32 cellular contexts compared by ENCODE assay signal in genomic region chr7:1287629-1288225, GRCh38. TPM values are rescaled to one million over a fixed set of nuclear protein-coding genes. Genes with fewer than 3 reads are reported as not detected.
"Had no signal": no experiment of that assay in that cellular context is flagged by ENCODE, and none has a peak within 500 bp of the region (broad histone marks: within the 10 kb centered on the region; RNA-seq: fewer than 3 reads in every experiment).

No MANE protein-coding gene starts in this region.

- H3K4me3 ChIP-seq: adrenal gland, heart left ventricle, lung, sigmoid colon, stomach, thyroid gland, upper lobe of right lung had no signal

- H3K9me3 ChIP-seq: adrenal gland, heart left ventricle, sigmoid colon, stomach, thyroid gland, upper lobe of right lung had no signal

- ATAC-seq: esophagus mucosa; heart left ventricle; left lobe of liver; naive thymus-derived CD8-positive, alpha-beta T cell; stimulated activated naive B cell treated with anti-CD40 and anti-IgM and Interleukin-4, amounts not matched to agents 10 μg/mL and 1 μg/mL and 100 μg/mL, for 72 hours; upper lobe of right lung had no signal

- H3K27ac ChIP-seq: adrenal gland, brain microvascular endothelial cell, heart left ventricle, sigmoid colon, stomach, thyroid gland, upper lobe of right lung, VCaP had no signal

- H3K4me3 Mint-ChIP-seq: activated naive CD4-positive, alpha-beta T cell treated with anti-CD3 and anti-CD28 coated beads for 36 hours; activated naive CD8-positive, alpha-beta T cell treated with anti-CD3 and anti-CD28 coated beads for 36 hours; immature natural killer cell; naive thymus-derived CD8-positive, alpha-beta T cell; stimulated activated naive B cell treated with anti-CD40 and anti-IgM and Interleukin-4, amounts not matched to agents 10 μg/mL and 1 μg/mL and 100 μg/mL, for 72 hours had no signal

- H3K36me3 Mint-ChIP-seq: activated naive CD8-positive, alpha-beta T cell treated with anti-CD3 and anti-CD28 coated beads for 36 hours; immature natural killer cell; naive thymus-derived CD8-positive, alpha-beta T cell had no signal

- H3K36me3 ChIP-seq: adrenal gland, brain microvascular endothelial cell, heart left ventricle, sigmoid colon, stomach, thyroid gland, upper lobe of right lung had no signal

- H3K9me3 Mint-ChIP-seq: activated naive CD4-positive, alpha-beta T cell treated with anti-CD3 and anti-CD28 coated beads for 36 hours; activated naive CD8-positive, alpha-beta T cell treated with anti-CD3 and anti-CD28 coated beads for 36 hours; immature natural killer cell; stimulated activated naive B cell treated with anti-CD40 and anti-IgM and Interleukin-4, amounts not matched to agents 10 μg/mL and 1 μg/mL and 100 μg/mL, for 72 hours had no signal

- H3K27ac Mint-ChIP-seq: activated naive CD4-positive, alpha-beta T cell treated with anti-CD3 and anti-CD28 coated beads for 36 hours; activated naive CD8-positive, alpha-beta T cell treated with anti-CD3 and anti-CD28 coated beads for 36 hours; immature natural killer cell; naive thymus-derived CD8-positive, alpha-beta T cell; progenitor cell of endocrine pancreas; stimulated activated naive B cell treated with anti-CD40 and anti-IgM and Interleukin-4, amounts not matched to agents 10 μg/mL and 1 μg/mL and 100 μg/mL, for 72 hours had no signal

- H3K4me1 ChIP-seq: adrenal gland had no signal

- DNase-seq: activated CD4-positive, alpha-beta T cell treated with anti-CD3 and anti-CD28 coated beads for 4 hours; activated CD4-positive, alpha-beta T cell treated with anti-CD3 and anti-CD28 coated beads, Interleukin-2, amount 50 U/mL, for 4 hours; activated CD8-positive, alpha-beta memory T cell treated with anti-CD3 and anti-CD28 coated beads for 24 hours; activated effector memory CD4-positive, alpha-beta T cell treated with Interleukin-2 at 50 U/mL for 16 hours; activated naive CD4-positive, alpha-beta T cell treated with anti-CD3 and anti-CD28 coated beads for 36 hours; activated naive CD8-positive, alpha-beta T cell treated with anti-CD3 and anti-CD28 coated beads for 36 hours; adrenal gland; brain microvascular endothelial cell; foreskin fibroblast; immature natural killer cell; sigmoid colon; small intestine; stimulated activated CD4-positive, alpha-beta T cell treated with anti-CD3 and anti-CD28 coated beads, Interleukin-1b, Interleukin-23, amount 100 ng/mL, for 48 hours; stimulated activated CD4-positive, alpha-beta T cell treated with anti-CD3 and anti-CD28 coated beads, Interleukin-4, amount 100 ng/mL, for 4 hours; stimulated activated CD8-positive, alpha-beta memory T cell treated with anti-CD3 and anti-CD28 coated beads, Interleukin-4, amount 100 ng/mL, for 48 hours; stimulated activated naive B cell treated with anti-CD40 and anti-IgM and Interleukin-4, amounts not matched to agents 10 μg/mL and 1 μg/mL and 100 μg/mL, for 72 hours; stomach; thyroid gland; upper lobe of right lung had no signal

- H3K27me3 ChIP-seq: thyroid gland had no signal

RNA-seq across cellular contexts. Expression of gene UNCX, which starts 55.1 kb away (rescaled TPM):
- total RNA-seq: activated naive CD4-positive, alpha-beta T cell treated with anti-CD3 and anti-CD28 coated beads for 36 hours; activated naive CD8-positive, alpha-beta T cell treated with anti-CD3 and anti-CD28 coated beads for 36 hours; adrenal gland; astrocyte; cardiac septum; esophagus mucosa; heart left ventricle; left lobe of liver; lung; mesenteric fat pad; naive thymus-derived CD8-positive, alpha-beta T cell; osteoblast; progenitor cell of endocrine pancreas; renal cortical epithelial cell; sigmoid colon; stomach; T-helper 1 cell treated with Interleukin-12 subunit alpha and Interleukin-12 subunit beta and Interleukin-4 antibody, amounts not matched to agents 30 ng/mL and 1 ng/mL, for 36 hours; thyroid gland; upper lobe of right lung had no signal
- polyA plus RNA-seq: adrenal gland; heart left ventricle; immature natural killer cell; lung; naive thymus-derived CD8-positive, alpha-beta T cell; sigmoid colon; small intestine; stomach had no signal
